17 cellular contexts compared by ENCODE assay signal in genomic region chr16:89782489-89782888, GRCh38. TPM values are rescaled to one million over a fixed set of nuclear protein-coding genes. Genes with fewer than 3 reads are reported as not detected.
DNase-seq lines count a peak whose midpoint lies in the region; ATAC-seq and TF ChIP-seq lines count a peak whose summit lies in the region.
"Had no signal": no experiment of that assay in that cellular context is flagged by ENCODE, and none has a peak within 500 bp of the region (broad histone marks: within the 10 kb centered on the region; RNA-seq: fewer than 3 reads in every experiment).

No MANE protein-coding gene starts in this region.

- no CpG with 5 or more reads among the region's 6 CpGs for WGBS in H9 (ENCODE audit: extremely low coverage, insufficient read length, low lambda C conversion rate)

- no peaks in the 10 kb centered on the region for H3K27me3 ChIP-seq in CD4-positive, CD25-positive, alpha-beta regulatory T cell (ENCODE audit: control insufficient read depth, insufficient read depth, low read length)
- H3K27me3 ChIP-seq in CD4-positive, alpha-beta T cell (ENCODE audit: control insufficient read depth, insufficient read depth, low read length) = no peaks in the 10 kb centered on the region
- H3K27me3 ChIP-seq in H9 (ENCODE audit: insufficient read depth, low read length) = no peaks in the 10 kb centered on the region
- H3K27me3 ChIP-seq: BE2C had no signal

- peaks cover 10% of the 10 kb centered on the region for H3K4me1 ChIP-seq in CD4-positive, CD25-positive, alpha-beta regulatory T cell (ENCODE audit: control insufficient read depth, insufficient read depth, low read length, poor library complexity, severe bottlenecking)
- no peaks in the 10 kb centered on the region for H3K4me1 ChIP-seq in H9 (ENCODE audit: insufficient read depth, low read length)
- H3K4me1 ChIP-seq: HAP-1 had no signal

- no peaks in the 10 kb centered on the region for H3K36me3 ChIP-seq in CD4-positive, CD25-positive, alpha-beta regulatory T cell (ENCODE audit: control insufficient read depth, insufficient read depth, low read length)

- no peak overlapping the region for H2BK12ac ChIP-seq in H9 (ENCODE audit: insufficient read length, low read depth, low read length)

- no peaks in the 10 kb centered on the region for H3K79me2 ChIP-seq in H9 (ENCODE audit: insufficient read depth, low read length)

- POLR2A ChIA-PET in CD4-positive, alpha-beta T cell (lab: Charles Lee) = no interaction called here

- no peak overlapping the region for H3K4me3 ChIP-seq in CD4-positive, CD25-positive, alpha-beta regulatory T cell (ENCODE audit: low read depth, low read length)
- H3K4me3 ChIP-seq: HAP-1 had no signal

- no peak overlapping the region for H3T11ph ChIP-seq in H9 (ENCODE audit: low read length)

- intact Hi-C loops in CD4-positive, alpha-beta T cell (cut with DNase I, micrococcal nuclease) = loop anchor here in 1 of 2 experiments (5.0 kb wide), 1 partner anchor 35 kb away; no protein-coding TSS in a partner anchor

- peak overlapping the region in 2 of 3 donors; percentile 15 to 21 for H3K27ac Mint-ChIP-seq in CD4-positive, CD25-positive, alpha-beta regulatory T cell
- H3K27ac Mint-ChIP-seq in CD4-positive, alpha-beta T cell = peak overlapping the region; percentile 52
- H3K27ac Mint-ChIP-seq in H9 (0 out of 7 replicates have a peak overlapping the region, but pooled peaks of 2 of the 3 experiments have one; percentile 10 to 61), nephron progenitor cell (peak overlapping the region; percentile 62)

- no peak overlapping the region for H3K9ac ChIP-seq in H9 (ENCODE audit: extremely low read depth, insufficient read length, low read length)
- H3K9ac ChIP-seq: KMS-11 had no signal

- no peaks in the 10 kb centered on the region for H4K20me1 ChIP-seq in H9 (ENCODE audit: control insufficient read depth, insufficient read depth, insufficient read length)

- CTCF ChIA-PET in CD4-positive, alpha-beta T cell (lab: Charles Lee) = interaction anchor here (0.6 kb wide), 1 partner anchor 91 kb away, joined by 4 read pairs; the partner anchor contains the start of gene TCF25

- H3K27ac ChIP-seq in CD4-positive, CD25-positive, alpha-beta regulatory T cell (ENCODE audit: insufficient read depth, low read length, poor library complexity, severe bottlenecking) = no peak overlapping the region
- no peak overlapping the region for H3K27ac ChIP-seq in CD4-positive, alpha-beta T cell (ENCODE audit: low read depth, low read length)
- H3K27ac ChIP-seq in H9 (ENCODE audit: insufficient read length, low read depth, low read length) = no peak overlapping the region
- H3K27ac ChIP-seq: KMS-11 had no signal

- H3K18ac ChIP-seq in H9 (ENCODE audit: insufficient read length, low read depth, low read length) = no peak overlapping the region

- no peak overlapping the region for H4K8ac ChIP-seq in H9 (replicated peaks; ENCODE audit: insufficient read length, low read depth, low read length)

- H3K4ac ChIP-seq in H9 (ENCODE audit: low read depth, low read length) = no peak overlapping the region

- H2AK5ac ChIP-seq in H9 (ENCODE audit: insufficient read length, low read length) = no peak overlapping the region

- no peak for TF ChIP-seq CTCF in CD4-positive, alpha-beta T cell (IDR thresholded peaks at IDR 0.05)
- no peak for TF ChIP-seq CTCF in H9 (conservative IDR thresholded peaks at IDR 0.05)
- TF ChIP-seq CTCF in nephron progenitor cell (IDR thresholded peaks at IDR 0.05) = no peak

- no peaks in the 10 kb centered on the region for H3K79me1 ChIP-seq in H9 (ENCODE audit: insufficient read depth, low read depth, low read length, poor library complexity, severe bottlenecking)

- peaks cover 6 to 27% (median 10%) of the 10 kb centered on the region in 4 donors for H3K4me1 Mint-ChIP-seq in CD4-positive, CD25-positive, alpha-beta regulatory T cell
- peaks cover 31% of the 10 kb centered on the region for H3K4me1 Mint-ChIP-seq in CD4-positive, alpha-beta T cell (ENCODE audit: low read depth)
- H3K4me1 Mint-ChIP-seq in H9 (peaks cover 11 to 13% of the 10 kb centered on the region in 2 experiments; a peak in 3 of 4 replicates), nephron progenitor cell (peaks cover 8% of the 10 kb centered on the region)

- ATAC-seq in CD4-positive, CD25-positive, alpha-beta regulatory T cell (ENCODE audit: low read depth in 2 of 2) = no peak
- no peak for ATAC-seq in CD4-positive, alpha-beta T cell (ENCODE audit: poor library complexity)
- ATAC-seq in HG03045 (IDR thresholded peaks at IDR 0.05; ENCODE audit: unreplicated experiment) = no peak

- no peaks in the 10 kb centered on the region for H3K27me3 Mint-ChIP-seq in CD4-positive, CD25-positive, alpha-beta regulatory T cell
- no peaks in the 10 kb centered on the region for H3K27me3 Mint-ChIP-seq in CD4-positive, alpha-beta T cell
- no peaks in the 10 kb centered on the region for H3K27me3 Mint-ChIP-seq in H9 (ENCODE audit: low read depth)
- peaks cover 3% of the 10 kb centered on the region for H3K27me3 Mint-ChIP-seq in nephron progenitor cell (ENCODE audit: low read depth, poor library complexity)
- H3K27me3 Mint-ChIP-seq: CD4-positive, alpha-beta memory T cell had no signal

- no peak overlapping the region for H2BK20ac ChIP-seq in H9 (ENCODE audit: low read depth, low read length, poor library complexity, severe bottlenecking)

- no peaks in the 10 kb centered on the region for H3K9me3 Mint-ChIP-seq in CD4-positive, CD25-positive, alpha-beta regulatory T cell
- no peaks in the 10 kb centered on the region for H3K9me3 Mint-ChIP-seq in CD4-positive, alpha-beta T cell
- no peaks in the 10 kb centered on the region for H3K9me3 Mint-ChIP-seq in H9
- H3K9me3 Mint-ChIP-seq in nephron progenitor cell = no peaks in the 10 kb centered on the region
- H3K9me3 Mint-ChIP-seq: CD4-positive, alpha-beta memory T cell had no signal

- H2BK15ac ChIP-seq in H9 (ENCODE audit: low read depth, low read length) = no peak overlapping the region

- H4K91ac ChIP-seq in H9 (ENCODE audit: insufficient read length, low read depth, low read length) = no peak overlapping the region

- no peak overlapping the region for H2BK120ac ChIP-seq in H9 (ENCODE audit: low read depth, low read length, poor library complexity, severe bottlenecking)

- no peak overlapping the region for H3K23ac ChIP-seq in H9 (ENCODE audit: insufficient read length, low read depth, low read length)

- DNase-seq in CD4-positive, CD25-positive, alpha-beta regulatory T cell = no peak
- DNase-seq in CD4-positive, alpha-beta T cell = no peak
- DNase-seq in H9 (no peak), nephron progenitor cell (no peak), iPS-NIHi11 (ENCODE audit: low spot score) (no peak), NCI-H2196 treated with DMSO at 0.1 percent for 48 hours (lab: John Stamatoyannopoulos, UW; ENCODE audit: unreplicated experiment) (no peak)
- DNase-seq: ACHN; BE2C; C1 segment of cervical spinal cord; Calu3; CD4-positive, alpha-beta memory T cell; DMS53; DND-41; EL had no signal

- H3K4me3 Mint-ChIP-seq in CD4-positive, CD25-positive, alpha-beta regulatory T cell = no peak overlapping the region
- no peak overlapping the region for H3K4me3 Mint-ChIP-seq in CD4-positive, alpha-beta T cell
- no peak overlapping the region for H3K4me3 Mint-ChIP-seq in H9
- no peak overlapping the region for H3K4me3 Mint-ChIP-seq in nephron progenitor cell

- no peak overlapping the region for H3K56ac ChIP-seq in H9 (ENCODE audit: insufficient read length, low read depth, low read length)

- no peak overlapping the region for H4K5ac ChIP-seq in H9 (ENCODE audit: insufficient read length, low read depth, low read length)

- H2BK5ac ChIP-seq in H9 (ENCODE audit: insufficient read length, low read length) = no peak overlapping the region

- H3K36me3 Mint-ChIP-seq in CD4-positive, CD25-positive, alpha-beta regulatory T cell = no peaks in the 10 kb centered on the region
- no peaks in the 10 kb centered on the region for H3K36me3 Mint-ChIP-seq in CD4-positive, alpha-beta T cell (ENCODE audit: low read depth)
- H3K36me3 Mint-ChIP-seq in H9 (ENCODE audit: insufficient read depth in 1 of 3, low read depth in 3 of 3) (peaks cover 56 to 89% (median 76%) of the 10 kb centered on the region in 3 experiments), nephron progenitor cell (ENCODE audit: low read depth) (peaks cover 75% of the 10 kb centered on the region)
- H3K36me3 Mint-ChIP-seq: CD4-positive, alpha-beta memory T cell had no signal

- H3K23me2 ChIP-seq in H9 (ENCODE audit: insufficient read length, low read depth, low read length, poor library complexity, severe bottlenecking) = peaks cover 2% of the 10 kb centered on the region

- no peak overlapping the region for H2AFZ ChIP-seq in H9 (ENCODE audit: low read length)

- H3K14ac ChIP-seq in H9 (ENCODE audit: insufficient read depth, low read length) = no peak overlapping the region

- H3K4me2 ChIP-seq in H9 (ENCODE audit: insufficient read depth, insufficient read length, low read length) = no peak overlapping the region
- H3K4me2 ChIP-seq: KMS-11 had no signal

- no peaks in the 10 kb centered on the region for H3K9me3 ChIP-seq in CD4-positive, CD25-positive, alpha-beta regulatory T cell (ENCODE audit: control insufficient read depth in 2 of 2, low read length in 2 of 2)
- H3K9me3 ChIP-seq in CD4-positive, alpha-beta T cell (ENCODE audit: control insufficient read depth, low read length) = no peaks in the 10 kb centered on the region
- no peaks in the 10 kb centered on the region for H3K9me3 ChIP-seq in H9 (ENCODE audit: control insufficient read depth, low read depth, low read length)
- H3K9me3 ChIP-seq: BE2C, HAP-1 had no signal

RNA-seq across cellular contexts. Expression of gene FANCA, which starts 34.0 kb away (rescaled TPM):
- total RNA-seq in CD4-positive, CD25-positive, alpha-beta regulatory T cell = 25.4 TPM
- polyA plus RNA-seq in CD4-positive, CD25-positive, alpha-beta regulatory T cell = 10 to 100 TPM in 3 of 4 donors, 1 to 10 TPM in 1; 8.9 to 14.7 (median 12.9) TPM
- total RNA-seq in CD4-positive, alpha-beta T cell = 1 to 10 TPM; 4.1 to 5.0 TPM
- 84.3 and 106 TPM in 2 replicates for total RNA-seq in H9 (2021)

RNA-seq across cellular contexts. Expression of gene SPIRE2, which starts 45.8 kb away (rescaled TPM):
- total RNA-seq in CD4-positive, CD25-positive, alpha-beta regulatory T cell = 0.35 TPM
- not detected for polyA plus RNA-seq in CD4-positive, CD25-positive, alpha-beta regulatory T cell
- 1 to 10 TPM; 1.1 TPM for total RNA-seq in CD4-positive, alpha-beta T cell
- 6.7 and 6.9 TPM in 2 replicates for total RNA-seq in H9 (2021)
